ENCODE assay signal across 8 cellular contexts in genomic region chr2:237967463-237967871, GRCh38. TPM values are rescaled to one million over a fixed set of nuclear protein-coding genes. Genes with fewer than 3 reads are reported as not detected.
DNase-seq lines count a peak whose midpoint lies in the region; ATAC-seq and TF ChIP-seq lines count a peak whose summit lies in the region.

No MANE protein-coding gene starts in this region.

- no peaks in the 10 kb centered on the region for H3K36me3 ChIP-seq in effector memory CD4-positive, alpha-beta T cell (ENCODE audit: control insufficient read depth, insufficient read depth, low read length)
- H3K36me3 ChIP-seq in mesodermal cell (ENCODE audit: control insufficient read depth, insufficient read depth, low read length): peaks cover 23% of the 10 kb centered on the region

- ATAC-seq in SK-N-SH treated with all-trans-retinoic acid at 6 μM for 48 hours (peak; percentile 2; the same call in 2 of the 3 replicates), HG02763 (IDR thresholded peaks at IDR 0.05; ENCODE audit: unreplicated experiment) (no peak), GM21528 (IDR thresholded peaks at IDR 0.05; ENCODE audit: low FRiP score, unreplicated experiment) (no peak)

- peaks cover 6% of the 10 kb centered on the region for H3K9me3 ChIP-seq in effector memory CD4-positive, alpha-beta T cell (ENCODE audit: control insufficient read depth, low read length)
- peaks cover 7% of the 10 kb centered on the region for H3K9me3 ChIP-seq in mesodermal cell (ENCODE audit: control insufficient read depth, low read length)

- H3K27me3 ChIP-seq in effector memory CD4-positive, alpha-beta T cell (replicated peaks; ENCODE audit: control insufficient read depth, insufficient read depth, low read length, poor library complexity, severe bottlenecking): no peaks in the 10 kb centered on the region

- H3K4me3 ChIP-seq in effector memory CD4-positive, alpha-beta T cell (ENCODE audit: insufficient read depth, low read depth, low read length, poor library complexity, severe bottlenecking): peak overlapping the region; percentile 67
- peak overlapping the region; percentile 72 for H3K4me3 ChIP-seq in mesodermal cell (ENCODE audit: extremely low read depth, insufficient read depth, low read length, poor library complexity, severe bottlenecking)

- WGBS in mesodermal cell (ENCODE audit: insufficient coverage in 2 of 2), 2 experiments: 1% methylated on average over 25 to 29 of the region's 30 CpGs

- peak overlapping the region; percentile 42 for H3K27ac ChIP-seq in effector memory CD4-positive, alpha-beta T cell (ENCODE audit: insufficient read depth, low read length, poor library complexity, severe bottlenecking)
- no peak overlapping the region for H3K27ac ChIP-seq in mesodermal cell (ENCODE audit: low read depth, low read length, severe bottlenecking)

- peaks cover 20% of the 10 kb centered on the region for H3K4me1 ChIP-seq in effector memory CD4-positive, alpha-beta T cell (ENCODE audit: control insufficient read depth, insufficient read depth, low read length, poor library complexity, severe bottlenecking)
- peaks cover 7% of the 10 kb centered on the region for H3K4me1 ChIP-seq in mesodermal cell (ENCODE audit: control insufficient read depth, insufficient read depth, low read length, poor library complexity, severe bottlenecking)

- peak; percentile 47 for DNase-seq in activated T-cell treated with anti-CD3 and anti-CD28 coated beads, Interleukin-2, amount 50 U/mL, for 1 hour
- DNase-seq in activated T-cell treated with anti-CD3 and anti-CD28 coated beads for 4 hours (no peak), ureter (ENCODE audit: low spot score) (peak; percentile 52)
- no peak for DNase-seq in effector memory CD4-positive, alpha-beta T cell

TF ChIP-seq in SK-N-SH treated with all-trans-retinoic acid at 6 μM for 48 hours, 23 proteins besides CTCF, POLR2A, EP300 and RAD21:
- no peak for TF ChIP-seq SNAI2 (CRISPR knock-in tag; IDR thresholded peaks at IDR 0.05)
- TF ChIP-seq PATZ1 (CRISPR knock-in tag; IDR thresholded peaks at IDR 0.05; ENCODE audit: borderline replicate concordance): no peak
- TF ChIP-seq ZFP30 (CRISPR knock-in tag; IDR thresholded peaks at IDR 0.05): no peak

RNA-seq across cellular contexts. Expression of gene UBE2F, which starts 0.7 kb away (rescaled TPM):
- polyA plus RNA-seq in mesodermal cell (2013, experiment 1 of 2): 56.2 TPM
- polyA plus RNA-seq in mesodermal cell (2013, experiment 2 of 2): 61.5 TPM
- total RNA-seq in ureter: 44.4 TPM

Comparison
In these comparisons a context has a peak if more than half of its experiments do, and no peak if none do; other contexts are left out.
1. DNase-seq: peak in activated T-cell treated with anti-CD3 and anti-CD28 coated beads, Interleukin-2, amount 50 U/mL, for 1 hour (single experiment) and ureter (single experiment); none in activated T-cell treated with anti-CD3 and anti-CD28 coated beads for 4 hours (single experiment) and effector memory CD4-positive, alpha-beta T cell (0 of 3).